ENCODE assay signal across 1 cellular context in the genomic region with DNA sequence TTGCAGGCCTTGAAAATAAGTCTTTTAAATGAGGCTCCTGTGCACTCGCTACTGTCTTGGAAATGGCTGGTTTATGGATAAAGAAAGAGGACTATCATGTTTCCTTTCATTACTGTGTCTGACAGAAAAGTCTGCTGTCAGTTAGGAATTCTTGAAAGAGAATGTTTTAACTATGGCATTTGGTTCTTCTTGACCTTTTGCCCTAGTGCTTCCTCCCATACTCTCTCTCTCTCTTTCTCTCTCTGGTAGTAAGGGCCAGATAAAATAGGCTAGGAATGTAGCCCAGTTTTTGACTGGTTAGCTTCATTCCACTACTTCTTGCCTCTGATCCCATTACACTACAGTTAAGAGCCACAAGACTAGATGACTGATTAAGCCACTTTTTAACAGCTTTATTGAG.
TF ChIP-seq lines count a peak whose summit lies in the region.

No MANE protein-coding gene starts in this region.

TF ChIP-seq in GM23338, 12 proteins besides CTCF, POLR2A, EP300 and RAD21:
- TF ChIP-seq ZNF462 (CRISPR knock-in tag; IDR thresholded peaks at IDR 0.05) (no peak), EZH2phosphoT487 (IDR thresholded peaks at IDR 0.05; ENCODE audit: unreplicated experiment) (no peak), ZNF114 (CRISPR knock-in tag; IDR thresholded peaks at IDR 0.05) (no peak), ZNF331 (CRISPR knock-in tag; IDR thresholded peaks at IDR 0.05; ENCODE audit: low read depth) (no peak), JUNB (IDR thresholded peaks at IDR 0.05; ENCODE audit: unreplicated experiment) (no peak), REST (IDR thresholded peaks at IDR 0.05; ENCODE audit: unreplicated experiment) (no peak), STAT1 (IDR thresholded peaks at IDR 0.05; ENCODE audit: unreplicated experiment) (no peak), POLR2AphosphoS5 (IDR thresholded peaks at IDR 0.05; ENCODE audit: low read depth) (no peak), NANOG (IDR thresholded peaks at IDR 0.05; ENCODE audit: borderline replicate concordance) (no peak), EZH2 (IDR thresholded peaks at IDR 0.05; ENCODE audit: low read depth, unreplicated experiment) (no peak), CREB1 (CRISPR knock-in tag; IDR thresholded peaks at IDR 0.05; ENCODE audit: low read depth) (no peak), ETS1 (IDR thresholded peaks at IDR 0.05) (no peak)
